1 cellular context compared by ENCODE assay signal in genomic region chr3:73622135-73622534, GRCh38.
TF ChIP-seq lines count a peak whose summit lies in the region.

No MANE protein-coding gene starts in this region.

TF ChIP-seq in IMR-90, 13 proteins besides CTCF, POLR2A, EP300 and RAD21 (continued from another document):
- no peak for TF ChIP-seq ELK1 (IDR thresholded peaks at IDR 0.05; ENCODE audit: borderline replicate concordance, low read depth, low read length)
- TF ChIP-seq CEBPB (IDR thresholded peaks at IDR 0.05; ENCODE audit: low read depth, low read length), result no peak
- TF ChIP-seq MAZ (IDR thresholded peaks at IDR 0.05; ENCODE audit: borderline replicate concordance, low read depth, low read length), result no peak
- no peak for TF ChIP-seq MAFK (IDR thresholded peaks at IDR 0.05; ENCODE audit: low read depth, low read length)
